Comparison of ENCODE assay signal across 32 cellular contexts in genomic region chr7:76193881-76194280, GRCh38. TPM values are rescaled to one million over a fixed set of nuclear protein-coding genes. Genes with fewer than 3 reads are reported as not detected.
"Had no signal": no experiment of that assay in that cellular context is flagged by ENCODE, and none has a peak within 500 bp of the region (broad histone marks: within the 10 kb centered on the region; RNA-seq: fewer than 3 reads in every experiment).

No MANE protein-coding gene starts in this region.

- H3K27me3 Mint-ChIP-seq: activated CD8-positive, alpha-beta memory T cell treated with anti-CD3 and anti-CD28 coated beads, Interleukin-2, amount 10 ng/mL, durations not matched to agents 7 days and 5 days had no signal

- DNase-seq: activated CD4-positive, alpha-beta T cell treated with anti-CD3 and anti-CD28 coated beads for 36 hours; activated CD4-positive, CD25-positive, alpha-beta regulatory T cell; activated CD8-positive, alpha-beta memory T cell treated with anti-CD3 and anti-CD28 coated beads, Interleukin-2, amount 10 ng/mL, durations not matched to agents 7 days and 5 days; activated CD8-positive, alpha-beta T cell treated with anti-CD3 and anti-CD28 coated beads, Interleukin-2, amount 10 ng/mL, durations not matched to agents 7 days and 5 days; activated T-cell treated with anti-CD3 and anti-CD28 coated beads, Interleukin-2, amount 50 U/mL, for 48 hours; anterior cingulate cortex; body of pancreas; colonic mucosa; effector CD8-positive, alpha-beta T cell; erythroblast; heart left ventricle; hypothalamus; kidney glomerular epithelial cell; left lung; lower lobe of right lung; mesenchymal stem cell; natural killer cell; ovary; right lobe of liver; stimulated activated CD4-positive, alpha-beta T cell treated with anti-CD3 and anti-CD28 coated beads, Interleukin-12 subunit alpha, Interleukin-12 subunit beta, amount 100 ng/mL, for 4 hours; stimulated activated CD4-positive, alpha-beta T cell treated with anti-CD3 and anti-CD28 coated beads, Interleukin-4, amount 100 ng/mL, for 1 hour; stimulated activated naive CD8-positive, alpha-beta T cell treated with anti-CD3 and anti-CD28 coated beads, Interleukin-15, Interleukin-2, amounts not matched to agents 100 U/mL and 50 U/mL, for 24 hours; T-helper 1 cell; testis; transverse colon had no signal

- H3K4me1 Mint-ChIP-seq: activated CD4-positive, alpha-beta T cell treated with anti-CD3 and anti-CD28 coated beads for 36 hours; activated CD8-positive, alpha-beta memory T cell treated with anti-CD3 and anti-CD28 coated beads, Interleukin-2, amount 10 ng/mL, durations not matched to agents 7 days and 5 days; natural killer cell had no signal

- ATAC-seq: activated CD4-positive, alpha-beta T cell treated with anti-CD3 and anti-CD28 coated beads for 36 hours; activated CD8-positive, alpha-beta memory T cell treated with anti-CD3 and anti-CD28 coated beads, Interleukin-2, amount 10 ng/mL, durations not matched to agents 7 days and 5 days; activated CD8-positive, alpha-beta T cell treated with anti-CD3 and anti-CD28 coated beads, Interleukin-2, amount 10 ng/mL, durations not matched to agents 7 days and 5 days; body of pancreas; heart left ventricle; left lung; lower lobe of right lung; natural killer cell; right lobe of liver; stimulated activated naive CD8-positive, alpha-beta T cell treated with anti-CD3 and anti-CD28 coated beads, Interleukin-15, Interleukin-2, amounts not matched to agents 100 U/mL and 50 U/mL, for 24 hours had no signal

- H3K9me3 Mint-ChIP-seq: activated T-helper 2 cell treated with anti-CD3 and anti-CD28 coated beads, Interferon-gamma antibody, Interleukin-2, Interleukin-4, amounts not matched to agents 10 μg/mL and 5 μg/mL and 100 μg/mL, durations not matched to agents 14 hours and 24 hours and 36 hours; natural killer cell had no signal

- H3K27ac ChIP-seq: body of pancreas, colonic mucosa, heart left ventricle, left lung, lower lobe of right lung, ovary, right lobe of liver, skin epidermis, testis, transverse colon had no signal

- H3K4me3 ChIP-seq: body of pancreas, colonic mucosa, heart left ventricle, left lung, lower lobe of right lung, ovary, right lobe of liver, skin epidermis, testis, transverse colon had no signal

- FAIRE-seq: urothelium cell line had no signal

- H3K4me1 ChIP-seq: body of pancreas, colonic mucosa, heart left ventricle, left lung, lower lobe of right lung, right lobe of liver, testis, transverse colon had no signal

- H3K36me3 ChIP-seq: colonic mucosa, heart left ventricle, left lung, lower lobe of right lung, ovary, right lobe of liver, transverse colon had no signal

- H3K27ac Mint-ChIP-seq: activated CD4-positive, alpha-beta T cell treated with anti-CD3 and anti-CD28 coated beads for 36 hours; activated CD8-positive, alpha-beta memory T cell treated with anti-CD3 and anti-CD28 coated beads, Interleukin-2, amount 10 ng/mL, durations not matched to agents 7 days and 5 days; activated CD8-positive, alpha-beta T cell treated with anti-CD3 and anti-CD28 coated beads, Interleukin-2, amount 10 ng/mL, durations not matched to agents 7 days and 5 days; activated naive CD8-positive, alpha-beta T cell; activated T-helper 2 cell treated with anti-CD3 and anti-CD28 coated beads, Interferon-gamma antibody, Interleukin-2, Interleukin-4, amounts not matched to agents 10 μg/mL and 5 μg/mL and 100 μg/mL, durations not matched to agents 14 hours and 24 hours and 36 hours; natural killer cell; progenitor cell of endocrine pancreas; T-helper 2 cell treated with Interferon-gamma antibody and Interleukin-4, amounts not matched to agents 5 μg/mL and 100 μg/mL, for 36 hours had no signal

- H3K36me3 Mint-ChIP-seq: activated CD8-positive, alpha-beta memory T cell treated with anti-CD3 and anti-CD28 coated beads, Interleukin-2, amount 10 ng/mL, durations not matched to agents 7 days and 5 days; activated naive CD8-positive, alpha-beta T cell; natural killer cell had no signal

- H3K27me3 ChIP-seq: body of pancreas, colonic mucosa, ovary, right lobe of liver, testis had no signal

- H3K9me3 ChIP-seq: body of pancreas, colonic mucosa, ovary, right lobe of liver, testis had no signal

- H3K4me3 Mint-ChIP-seq: activated CD4-positive, alpha-beta T cell treated with anti-CD3 and anti-CD28 coated beads for 36 hours; activated CD8-positive, alpha-beta memory T cell treated with anti-CD3 and anti-CD28 coated beads, Interleukin-2, amount 10 ng/mL, durations not matched to agents 7 days and 5 days; activated CD8-positive, alpha-beta T cell treated with anti-CD3 and anti-CD28 coated beads, Interleukin-2, amount 10 ng/mL, durations not matched to agents 7 days and 5 days; activated naive CD8-positive, alpha-beta T cell; natural killer cell; T-helper 2 cell treated with Interferon-gamma antibody and Interleukin-4, amounts not matched to agents 5 μg/mL and 100 μg/mL, for 36 hours had no signal

RNA-seq across cellular contexts. Expression of gene SRRM3, which starts 7.8 kb away (rescaled TPM):
- total RNA-seq: activated CD8-positive, alpha-beta T cell treated with anti-CD3 and anti-CD28 coated beads, Interleukin-2, amount 10 ng/mL, durations not matched to agents 7 days and 5 days; mononuclear cell; natural killer cell had no signal
